1 cellular context compared by ENCODE assay signal in the genomic region with DNA sequence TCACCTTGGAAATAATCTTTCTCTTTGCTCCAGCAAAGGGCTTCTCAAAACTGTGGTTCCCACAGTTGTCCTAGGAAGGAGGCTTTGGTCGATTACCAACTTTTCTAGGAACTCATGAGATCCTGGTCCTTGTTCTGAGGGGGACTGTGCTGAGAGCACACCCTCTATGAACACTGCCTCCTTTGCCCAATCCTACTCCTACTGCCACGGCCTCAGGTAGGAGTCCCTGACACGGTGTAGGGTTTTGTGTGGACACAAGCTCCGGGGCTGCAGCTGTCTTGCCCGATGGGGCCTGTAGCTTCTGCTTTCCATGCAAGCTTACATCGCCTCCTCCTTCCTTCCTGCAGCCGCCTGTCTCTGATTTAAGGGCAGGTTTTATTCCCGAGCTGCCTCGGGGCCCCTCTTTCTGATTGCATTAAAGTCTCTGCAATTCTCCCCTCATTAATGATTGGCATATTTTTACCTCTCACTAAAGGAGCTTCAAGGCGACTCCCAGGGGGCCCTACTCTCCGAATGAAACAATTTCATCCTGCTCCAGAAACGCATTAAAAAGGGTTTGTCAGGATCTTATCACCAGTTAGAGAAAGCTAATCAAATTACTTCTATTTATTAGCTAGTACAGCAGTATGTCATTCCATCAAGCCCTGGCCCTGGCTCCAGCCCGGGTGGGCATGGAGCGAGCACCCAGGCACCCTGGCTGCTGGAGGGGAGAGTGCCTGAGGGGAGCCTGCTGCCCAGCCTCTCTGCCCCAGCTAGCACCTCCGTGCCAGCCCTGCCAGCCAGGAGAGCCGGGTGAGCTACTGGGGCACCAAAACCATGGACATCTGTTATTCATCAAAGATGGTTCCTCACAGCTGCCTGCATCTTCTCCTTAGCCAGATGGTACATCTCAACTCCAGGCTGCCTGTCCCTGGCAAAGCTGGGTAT.
TF ChIP-seq lines count a peak whose summit lies in the region.

No MANE protein-coding gene starts in this region.

TF ChIP-seq in SK-N-SH, 30 proteins besides CTCF, POLR2A, EP300 and RAD21 (continued from another document):
- TF ChIP-seq, protein P1, sequence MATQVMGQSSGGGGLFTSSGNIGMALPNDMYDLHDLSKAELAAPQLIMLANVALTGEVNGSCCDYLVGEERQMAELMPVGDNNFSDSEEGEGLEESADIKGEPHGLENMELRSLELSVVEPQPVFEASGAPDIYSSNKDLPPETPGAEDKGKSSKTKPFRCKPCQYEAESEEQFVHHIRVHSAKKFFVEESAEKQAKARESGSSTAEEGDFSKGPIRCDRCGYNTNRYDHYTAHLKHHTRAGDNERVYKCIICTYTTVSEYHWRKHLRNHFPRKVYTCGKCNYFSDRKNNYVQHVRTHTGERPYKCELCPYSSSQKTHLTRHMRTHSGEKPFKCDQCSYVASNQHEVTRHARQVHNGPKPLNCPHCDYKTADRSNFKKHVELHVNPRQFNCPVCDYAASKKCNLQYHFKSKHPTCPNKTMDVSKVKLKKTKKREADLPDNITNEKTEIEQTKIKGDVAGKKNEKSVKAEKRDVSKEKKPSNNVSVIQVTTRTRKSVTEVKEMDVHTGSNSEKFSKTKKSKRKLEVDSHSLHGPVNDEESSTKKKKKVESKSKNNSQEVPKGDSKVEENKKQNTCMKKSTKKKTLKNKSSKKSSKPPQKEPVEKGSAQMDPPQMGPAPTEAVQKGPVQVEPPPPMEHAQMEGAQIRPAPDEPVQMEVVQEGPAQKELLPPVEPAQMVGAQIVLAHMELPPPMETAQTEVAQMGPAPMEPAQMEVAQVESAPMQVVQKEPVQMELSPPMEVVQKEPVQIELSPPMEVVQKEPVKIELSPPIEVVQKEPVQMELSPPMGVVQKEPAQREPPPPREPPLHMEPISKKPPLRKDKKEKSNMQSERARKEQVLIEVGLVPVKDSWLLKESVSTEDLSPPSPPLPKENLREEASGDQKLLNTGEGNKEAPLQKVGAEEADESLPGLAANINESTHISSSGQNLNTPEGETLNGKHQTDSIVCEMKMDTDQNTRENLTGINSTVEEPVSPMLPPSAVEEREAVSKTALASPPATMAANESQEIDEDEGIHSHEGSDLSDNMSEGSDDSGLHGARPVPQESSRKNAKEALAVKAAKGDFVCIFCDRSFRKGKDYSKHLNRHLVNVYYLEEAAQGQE (IDR thresholded peaks at IDR 0.05; ENCODE audit: low read depth, low read length), result no peak
- TF ChIP-seq TEAD4 (IDR thresholded peaks at IDR 0.05; ENCODE audit: borderline replicate concordance, insufficient read depth) (0 out of 2 replicates have a peak, but pooled peaks have one; percentile 47), CHD2 (IDR thresholded peaks at IDR 0.05; ENCODE audit: low read length, partially characterized antibody) (peak; percentile 65), FOXM1 (IDR thresholded peaks at IDR 0.05; ENCODE audit: low read depth) (no peak), POLR2AphosphoS5 (IDR thresholded peaks at IDR 0.05; ENCODE audit: low read depth, low read length) (peak; percentile 4; the same call in 1 of the 2 replicates), RFX5 (IDR thresholded peaks at IDR 0.05; ENCODE audit: low read length) (no peak), TCF12 (IDR thresholded peaks at IDR 0.05) (peak; percentile 78), NRF1 (IDR thresholded peaks at IDR 0.05; ENCODE audit: low read depth, low read length) (no peak), RXRA (IDR thresholded peaks at IDR 0.05; ENCODE audit: borderline replicate concordance, low read depth) (no peak), MXI1 (IDR thresholded peaks at IDR 0.05; ENCODE audit: low read depth, low read length) (no peak), FOSL2 (IDR thresholded peaks at IDR 0.05; ENCODE audit: borderline replicate concordance, low read depth) (no peak), GATA2 (CRISPR knock-in tag; IDR thresholded peaks at IDR 0.05) (peak; percentile 95), SIN3A (IDR thresholded peaks at IDR 0.05; ENCODE audit: borderline replicate concordance, low read depth, low read length) (no peak), FOXJ3 (CRISPR knock-in tag; IDR thresholded peaks at IDR 0.05) (peak; percentile 45; the same call in 1 of the 2 replicates), EZH2phosphoT487 (IDR thresholded peaks at IDR 0.05; ENCODE audit: borderline replicate concordance, low read depth) (no peak), YY1 (IDR thresholded peaks at IDR 0.05; ENCODE audit: low read depth) (no peak), MEF2A (IDR thresholded peaks at IDR 0.05; ENCODE audit: borderline replicate concordance, low read depth) (no peak), RCOR1 (IDR thresholded peaks at IDR 0.05; ENCODE audit: low read length) (peak; percentile 97), GABPA (IDR thresholded peaks at IDR 0.05; ENCODE audit: low read depth) (no peak), NFIC (IDR thresholded peaks at IDR 0.05; ENCODE audit: borderline replicate concordance) (no peak), JUND (IDR thresholded peaks at IDR 0.05) (no peak)
- TF ChIP-seq, protein P2, sequence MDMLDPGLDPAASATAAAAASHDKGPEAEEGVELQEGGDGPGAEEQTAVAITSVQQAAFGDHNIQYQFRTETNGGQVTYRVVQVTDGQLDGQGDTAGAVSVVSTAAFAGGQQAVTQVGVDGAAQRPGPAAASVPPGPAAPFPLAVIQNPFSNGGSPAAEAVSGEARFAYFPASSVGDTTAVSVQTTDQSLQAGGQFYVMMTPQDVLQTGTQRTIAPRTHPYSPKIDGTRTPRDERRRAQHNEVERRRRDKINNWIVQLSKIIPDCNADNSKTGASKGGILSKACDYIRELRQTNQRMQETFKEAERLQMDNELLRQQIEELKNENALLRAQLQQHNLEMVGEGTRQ (IDR thresholded peaks at IDR 0.05; ENCODE audit: borderline replicate concordance, low read depth, low read length), result no peak
- TF ChIP-seq, protein P3, sequence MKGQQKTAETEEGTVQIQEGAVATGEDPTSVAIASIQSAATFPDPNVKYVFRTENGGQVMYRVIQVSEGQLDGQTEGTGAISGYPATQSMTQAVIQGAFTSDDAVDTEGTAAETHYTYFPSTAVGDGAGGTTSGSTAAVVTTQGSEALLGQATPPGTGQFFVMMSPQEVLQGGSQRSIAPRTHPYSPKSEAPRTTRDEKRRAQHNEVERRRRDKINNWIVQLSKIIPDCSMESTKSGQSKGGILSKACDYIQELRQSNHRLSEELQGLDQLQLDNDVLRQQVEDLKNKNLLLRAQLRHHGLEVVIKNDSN (IDR thresholded peaks at IDR 0.05; ENCODE audit: borderline replicate concordance, low read depth), result no peak
- TF ChIP-seq, protein P4, sequence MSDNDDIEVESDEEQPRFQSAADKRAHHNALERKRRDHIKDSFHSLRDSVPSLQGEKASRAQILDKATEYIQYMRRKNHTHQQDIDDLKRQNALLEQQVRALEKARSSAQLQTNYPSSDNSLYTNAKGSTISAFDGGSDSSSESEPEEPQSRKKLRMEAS (IDR thresholded peaks at IDR 0.05; ENCODE audit: low read depth), result no peak
- TF ChIP-seq, protein P5, sequence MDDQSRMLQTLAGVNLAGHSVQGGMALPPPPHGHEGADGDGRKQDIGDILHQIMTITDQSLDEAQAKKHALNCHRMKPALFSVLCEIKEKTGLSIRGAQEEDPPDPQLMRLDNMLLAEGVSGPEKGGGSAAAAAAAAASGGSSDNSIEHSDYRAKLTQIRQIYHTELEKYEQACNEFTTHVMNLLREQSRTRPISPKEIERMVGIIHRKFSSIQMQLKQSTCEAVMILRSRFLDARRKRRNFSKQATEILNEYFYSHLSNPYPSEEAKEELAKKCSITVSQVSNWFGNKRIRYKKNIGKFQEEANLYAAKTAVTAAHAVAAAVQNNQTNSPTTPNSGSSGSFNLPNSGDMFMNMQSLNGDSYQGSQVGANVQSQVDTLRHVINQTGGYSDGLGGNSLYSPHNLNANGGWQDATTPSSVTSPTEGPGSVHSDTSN (IDR thresholded peaks at IDR 0.05), result no peak
- TF ChIP-seq, protein P6, sequence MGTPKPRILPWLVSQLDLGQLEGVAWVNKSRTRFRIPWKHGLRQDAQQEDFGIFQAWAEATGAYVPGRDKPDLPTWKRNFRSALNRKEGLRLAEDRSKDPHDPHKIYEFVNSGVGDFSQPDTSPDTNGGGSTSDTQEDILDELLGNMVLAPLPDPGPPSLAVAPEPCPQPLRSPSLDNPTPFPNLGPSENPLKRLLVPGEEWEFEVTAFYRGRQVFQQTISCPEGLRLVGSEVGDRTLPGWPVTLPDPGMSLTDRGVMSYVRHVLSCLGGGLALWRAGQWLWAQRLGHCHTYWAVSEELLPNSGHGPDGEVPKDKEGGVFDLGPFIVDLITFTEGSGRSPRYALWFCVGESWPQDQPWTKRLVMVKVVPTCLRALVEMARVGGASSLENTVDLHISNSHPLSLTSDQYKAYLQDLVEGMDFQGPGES (IDR thresholded peaks at IDR 0.05; ENCODE audit: low read depth, low read length), result no peak
- TF ChIP-seq, protein P7, sequence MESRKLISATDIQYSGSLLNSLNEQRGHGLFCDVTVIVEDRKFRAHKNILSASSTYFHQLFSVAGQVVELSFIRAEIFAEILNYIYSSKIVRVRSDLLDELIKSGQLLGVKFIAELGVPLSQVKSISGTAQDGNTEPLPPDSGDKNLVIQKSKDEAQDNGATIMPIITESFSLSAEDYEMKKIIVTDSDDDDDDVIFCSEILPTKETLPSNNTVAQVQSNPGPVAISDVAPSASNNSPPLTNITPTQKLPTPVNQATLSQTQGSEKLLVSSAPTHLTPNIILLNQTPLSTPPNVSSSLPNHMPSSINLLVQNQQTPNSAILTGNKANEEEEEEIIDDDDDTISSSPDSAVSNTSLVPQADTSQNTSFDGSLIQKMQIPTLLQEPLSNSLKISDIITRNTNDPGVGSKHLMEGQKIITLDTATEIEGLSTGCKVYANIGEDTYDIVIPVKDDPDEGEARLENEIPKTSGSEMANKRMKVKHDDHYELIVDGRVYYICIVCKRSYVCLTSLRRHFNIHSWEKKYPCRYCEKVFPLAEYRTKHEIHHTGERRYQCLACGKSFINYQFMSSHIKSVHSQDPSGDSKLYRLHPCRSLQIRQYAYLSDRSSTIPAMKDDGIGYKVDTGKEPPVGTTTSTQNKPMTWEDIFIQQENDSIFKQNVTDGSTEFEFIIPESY (IDR thresholded peaks at IDR 0.05; ENCODE audit: borderline replicate concordance, low read depth), result no peak
TF ChIP-seq in SK-N-SH: peak in this region for 7.
